Comparison of ENCODE assay signal across 30 cellular contexts in the genomic region with DNA sequence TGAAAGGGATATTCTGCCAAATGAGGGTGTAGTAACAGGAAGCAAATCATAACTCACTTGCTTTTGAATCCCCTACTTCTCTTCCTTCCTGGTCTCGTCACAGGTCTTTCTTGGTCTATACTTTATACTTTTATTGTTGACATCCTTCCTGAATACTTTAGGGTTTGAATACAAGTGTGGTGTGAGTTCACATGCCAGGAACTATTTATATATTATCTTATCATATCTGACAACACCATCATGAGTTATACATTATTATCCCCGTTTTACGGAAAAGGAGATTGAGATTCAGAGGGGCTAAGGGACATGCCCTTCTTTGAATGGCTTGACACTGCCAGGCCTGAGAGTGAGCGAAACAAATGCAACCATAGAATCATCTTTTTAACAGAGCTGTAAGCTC. TPM values are rescaled to one million over a fixed set of nuclear protein-coding genes. Genes with fewer than 3 reads are reported as not detected.
"Had no signal": no experiment of that assay in that cellular context is flagged by ENCODE, and none has a peak within 500 bp of the region (broad histone marks: within the 10 kb centered on the region; RNA-seq: fewer than 3 reads in every experiment).

No MANE protein-coding gene starts in this region.

- H3K4me1 ChIP-seq: esophagus squamous epithelium, gastrocnemius medialis, heart right ventricle, left lung, lower lobe of right lung had no signal

- H3K27me3 ChIP-seq: dorsolateral prefrontal cortex, esophagus squamous epithelium, gastrocnemius medialis, heart right ventricle, left lung had no signal

- H3K9me3 ChIP-seq: esophagus squamous epithelium, gastrocnemius medialis, left lung, lower lobe of right lung, mucosa of descending colon had no signal

- DNase-seq: dermis blood vessel endothelial cell; dorsolateral prefrontal cortex; effector CD4-positive, alpha-beta T cell; effector memory CD4-positive, alpha-beta T cell; erythroblast; esophagus squamous epithelium; foreskin fibroblast; foreskin melanocyte; gastrocnemius medialis; glutamatergic neuron; head of caudate nucleus; heart right ventricle; hippocampal formation; left cardiac atrium; left lung; left ventricle myocardium superior; lower lobe of right lung; mesenchymal stem cell; mucosa of descending colon; naive B cell had no signal

- ATAC-seq: esophagus mucosa, gastrocnemius medialis, heart right ventricle, left cardiac atrium, left lung, left ventricle myocardium superior, lower lobe of right lung, mucosa of descending colon had no signal

- FAIRE-seq: colon, islet of Langerhans, keratinocyte had no signal

- H3K4me3 ChIP-seq: coronary artery, dorsolateral prefrontal cortex, esophagus squamous epithelium, gastrocnemius medialis, heart right ventricle, left lung, lower lobe of right lung, mucosa of descending colon had no signal

- H3K27ac ChIP-seq: coronary artery, dorsolateral prefrontal cortex, epithelial cell of prostate, esophagus squamous epithelium, gastrocnemius medialis, heart right ventricle, left lung, lower lobe of right lung had no signal

- H3K36me3 ChIP-seq: esophagus squamous epithelium, gastrocnemius medialis, heart right ventricle, left lung, lower lobe of right lung had no signal

RNA-seq across cellular contexts. Expression of a gene that starts 33.0 kb away (rescaled TPM):
- total RNA-seq: dermis blood vessel endothelial cell, glomerular endothelial cell, left ventricle myocardium superior, lung microvascular endothelial cell, mesothelial cell of epicardium, myocyte had no signal
- polyA plus RNA-seq: keratinocyte had no signal
